Comparison of ENCODE assay signal across 10 cellular contexts in the genomic region with DNA sequence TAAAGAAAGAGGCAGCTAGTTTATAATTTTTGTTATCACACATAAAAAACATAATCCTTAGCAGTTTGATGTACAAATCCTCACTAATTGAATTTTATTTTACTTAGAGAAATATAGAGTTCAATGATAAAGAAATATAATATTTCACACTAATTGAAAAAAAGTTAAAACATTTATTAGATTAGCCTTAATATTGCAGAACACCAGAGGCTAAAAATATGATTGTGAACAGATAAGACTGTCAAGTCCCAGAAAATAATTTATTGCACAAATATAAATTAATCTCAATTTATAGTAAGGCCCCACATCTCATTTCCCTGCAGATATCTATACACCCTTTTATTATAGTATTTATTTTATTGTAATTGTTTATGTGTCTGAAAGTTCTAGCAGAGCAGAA.
"Had no signal": no experiment of that assay in that cellular context is flagged by ENCODE, and none has a peak within 500 bp of the region (broad histone marks: within the 10 kb centered on the region; RNA-seq: fewer than 3 reads in every experiment).

No MANE protein-coding gene starts in this region.

- H2AFZ ChIP-seq: GM23248, GM23338 had no signal

- DNase-seq: GM23248, GOT3, H7, H9, HCEC 1CT, HFFc6 had no signal

- FAIRE-seq: H1 had no signal

- H3K4me2 ChIP-seq: GM23338 had no signal

- ATAC-seq: GM23338, HCT116 had no signal

- H3K9me3 ChIP-seq: HAP-1 had no signal

- H3K4me3 ChIP-seq: GM23248, GM23338, HAP-1 had no signal

- H3K27ac ChIP-seq: GM23248 had no signal

- H3K9ac ChIP-seq: GM23248 had no signal

- H3K36me3 ChIP-seq: HAP-1 had no signal
